8 cellular contexts compared by ENCODE assay signal in the genomic region with DNA sequence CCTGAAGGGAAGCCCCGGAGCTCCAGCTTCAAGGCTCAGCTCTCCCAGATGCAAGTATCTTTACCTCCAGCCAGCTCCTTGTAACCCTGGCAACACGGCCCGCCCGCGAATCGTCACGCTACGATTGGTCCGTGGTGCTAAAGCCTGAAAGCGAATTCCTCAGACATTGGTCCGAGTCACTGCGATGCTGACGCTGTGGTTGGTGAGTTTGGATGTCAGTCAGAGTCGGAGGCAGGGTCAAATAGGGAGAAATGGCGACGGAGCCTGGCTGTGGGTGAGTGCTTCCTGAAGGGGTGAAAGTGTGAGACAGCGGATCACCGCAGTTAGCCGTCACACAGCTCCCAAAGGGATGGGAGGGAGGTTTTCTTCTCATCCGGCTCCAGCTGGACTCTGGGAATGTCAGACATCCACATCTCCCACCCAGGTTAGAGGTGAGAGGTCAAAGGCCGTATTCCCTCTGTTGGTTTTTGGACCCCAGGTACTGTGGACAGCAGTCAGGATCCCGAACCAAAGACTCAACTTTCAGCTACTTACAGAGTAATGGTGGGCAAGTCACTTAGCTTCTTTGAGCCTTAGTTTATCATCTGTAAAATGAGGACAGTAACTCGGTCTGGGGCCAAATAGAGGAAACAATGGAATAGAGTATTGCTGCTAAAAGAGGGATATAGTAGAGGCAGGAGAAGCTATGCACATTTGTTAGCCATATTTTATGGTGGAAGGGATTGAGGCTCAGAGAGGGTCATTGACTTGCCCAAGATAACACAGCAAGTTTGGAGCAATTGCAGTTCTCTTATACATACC. TPM values are rescaled to one million over a fixed set of nuclear protein-coding genes. Genes with fewer than 3 reads are reported as not detected.
A peak's percentile ranks its signal among the peaks of the same experiment; 100 is the strongest.
DNase-seq lines count a peak whose midpoint lies in the region; ATAC-seq and TF ChIP-seq lines count a peak whose summit lies in the region.

A gene (plus strand): TSS at position 240 of the 801 bp plus-strand sequence. CDS start 1,366 bp downstream, outside the sequence.

- DNase-seq in NCI-H1694 treated with DMSO at 0.1 percent for 48 hours (lab: John Stamatoyannopoulos, UW) (peak; percentile 94), T-helper 17 cell (peak; percentile 88 to 97 (median 95)), anterior cingulate cortex (lab: John Stamatoyannopoulos, UW) (peak; percentile 82 to 99 (median 98)), right atrium auricular region (ENCODE audit: low spot score) (peak; percentile 100), prostate gland (ENCODE audit: low spot score) (peak; percentile 100)

- H3K9me3 ChIP-seq in T-helper 17 cell (ENCODE audit: control insufficient read depth, low read length, poor library complexity, severe bottlenecking) = no peaks in the 10 kb centered on the region
- H3K9me3 ChIP-seq in right atrium auricular region = no peaks in the 10 kb centered on the region
- no peaks in the 10 kb centered on the region for H3K9me3 ChIP-seq in prostate gland

- 1% methylated on average over 23 of the region's 23 CpGs for WGBS in prostate gland
- WGBS in urinary bladder = under 1% methylated on average over 23 of the region's 23 CpGs

- peak within 1 kb of the TSS; percentile 57 to 66 for H3K4me3 ChIP-seq in right atrium auricular region
- H3K4me3 ChIP-seq in prostate gland = peak within 1 kb of the TSS; percentile 42 to 55
- H3K4me3 ChIP-seq in urinary bladder (ENCODE audit: low read depth, low read length) = peak within 1 kb of the TSS; percentile 45

- H3K27me3 ChIP-seq in right atrium auricular region (no peaks in the 10 kb centered on the region), prostate gland (replicated peaks; ENCODE audit: insufficient read depth) (no peaks in the 10 kb centered on the region)

- ATAC-seq in GM18499 (IDR thresholded peaks at IDR 0.05; ENCODE audit: insufficient read depth, unreplicated experiment) (peak; percentile 87), HG02938 (IDR thresholded peaks at IDR 0.05; ENCODE audit: unreplicated experiment) (peak; percentile 98), T-helper 17 cell (peak; percentile 97)

- TF ChIP-seq POLR2A in prostate gland (IDR thresholded peaks at IDR 0.05) = peak; percentile 67

- intact Hi-C loops in prostate gland (cut with DNase I) = no loop called here

- TF ChIP-seq CTCF in right atrium auricular region (IDR thresholded peaks at IDR 0.05) = no peak
- TF ChIP-seq CTCF in prostate gland (IDR thresholded peaks at IDR 0.05) = no peak

- peaks cover 4% of the 10 kb centered on the region for H3K36me3 Mint-ChIP-seq in T-helper 17 cell (ENCODE audit: low read depth)

- peak within 1 kb of the TSS; percentile 97 for H3K4me3 Mint-ChIP-seq in T-helper 17 cell

- H3K4me1 Mint-ChIP-seq in T-helper 17 cell = peaks cover 33% of the 10 kb centered on the region

- H3K27ac ChIP-seq in right atrium auricular region (peak within 1 kb of the TSS; percentile 78 to 88), prostate gland (peak within 1 kb of the TSS; percentile 74 to 77), urinary bladder (ENCODE audit: low read depth) (peak within 1 kb of the TSS; percentile 40)

- H3K36me3 ChIP-seq in right atrium auricular region (peaks cover 20% of the 10 kb centered on the region), prostate gland (peaks cover 2 to 8% of the 10 kb centered on the region in 2 donors), urinary bladder (ENCODE audit: insufficient read depth) (no peaks in the 10 kb centered on the region)

- H3K4me1 ChIP-seq in right atrium auricular region = peaks cover 0 to 26% of the 10 kb centered on the region in 2 donors
- H3K4me1 ChIP-seq in prostate gland (replicated peaks) = no peaks in the 10 kb centered on the region
- no peaks in the 10 kb centered on the region for H3K4me1 ChIP-seq in urinary bladder (ENCODE audit: insufficient read depth)

- peak within 1 kb of the TSS; percentile 96 for H3K27ac Mint-ChIP-seq in T-helper 17 cell

- H3K27me3 Mint-ChIP-seq in T-helper 17 cell = no peaks in the 10 kb centered on the region

RNA-seq across cellular contexts. Expression of the gene that starts here (rescaled TPM):
- total RNA-seq in T-helper 17 cell (10 to 100 TPM in 1 of 2 donors, 1 to 10 TPM in 1; 8.0 to 10.2 TPM), right atrium auricular region (10 to 100 TPM in 1 of 2 donors, 1 to 10 TPM in 1; 9.8 to 13.8 TPM), prostate gland (10 to 100 TPM; 13.8 to 17.8 TPM), urinary bladder (4.6 TPM)
- 6.9 TPM for polyA plus RNA-seq in urinary bladder

Comparison
In these comparisons a context has a peak if more than half of its experiments do, and no peak if none do; other contexts are left out.
1. Peak in every context shown above with its lines: DNase-seq, ATAC-seq, H3K4me3 ChIP-seq and H3K27ac ChIP-seq.